In genomic region chr6:124073820-124074587, GRCh38 we compare ENCODE assay signal across 26 cellular contexts.
DNase-seq lines count a peak whose midpoint lies in the region; FAIRE-seq and TF ChIP-seq lines count a peak whose summit lies in the region.
"Had no signal": no experiment of that assay in that cellular context is flagged by ENCODE, and none has a peak within 500 bp of the region (broad histone marks: within the 10 kb centered on the region; RNA-seq: fewer than 3 reads in every experiment).

No MANE protein-coding gene starts in this region.

- CTCF ChIA-PET in PC-9 (lab: Charles Lee): no interaction called here
- CTCF ChIA-PET in OCI-LY7 (lab: Charles Lee; ENCODE audit: unreplicated experiment): no interaction called here

- H3K36me3 ChIP-seq in PC-9 (ENCODE audit: low read depth) (no peaks in the 10 kb centered on the region), mesodermal cell (ENCODE audit: control insufficient read depth, insufficient read depth, low read length) (no peaks in the 10 kb centered on the region), skeletal muscle tissue (ENCODE audit: control insufficient read depth in 3 of 3, insufficient read depth in 3 of 3, low read length in 3 of 3) (no peaks in the 10 kb centered on the region), kidney (ENCODE audit: control insufficient read depth in 1 of 2, insufficient read depth in 2 of 2, low read length in 2 of 2) (no peaks in the 10 kb centered on the region), OCI-LY7 (ENCODE audit: insufficient read depth, low read length) (no peaks in the 10 kb centered on the region)
- H3K36me3 ChIP-seq: adrenal gland, neutrophil, prostate gland, sigmoid colon had no signal

- no peaks in the 10 kb centered on the region for H3K4me1 ChIP-seq in PC-9 (replicated peaks; ENCODE audit: insufficient read depth)
- peaks cover 2% of the 10 kb centered on the region for H3K4me1 ChIP-seq in mesodermal cell (ENCODE audit: control insufficient read depth, insufficient read depth, low read length, poor library complexity, severe bottlenecking)
- peaks cover 9 to 20% (median 14%) of the 10 kb centered on the region in 3 donors for H3K4me1 ChIP-seq in skeletal muscle tissue (ENCODE audit: control insufficient read depth in 3 of 3, insufficient read depth in 3 of 3, low read length in 3 of 3)
- no peaks in the 10 kb centered on the region for H3K4me1 ChIP-seq in kidney (ENCODE audit: control insufficient read depth in 1 of 2, insufficient read depth in 1 of 2, low read depth in 1 of 2, low read length in 2 of 2)
- H3K4me1 ChIP-seq in OCI-LY7 (ENCODE audit: insufficient read depth, low read length, poor library complexity, severe bottlenecking): no peaks in the 10 kb centered on the region
- H3K4me1 ChIP-seq: adrenal gland, prostate gland had no signal

- intact Hi-C loops in PC-9 (cut with micrococcal nuclease; ENCODE audit: unreplicated experiment) (no loop called here), kidney (cut with DNase I) (no loop called here), OCI-LY7 (cut with micrococcal nuclease; ENCODE audit: unreplicated experiment) (no loop called here)

- no peaks in the 10 kb centered on the region for H3K79me2 ChIP-seq in PC-9 (ENCODE audit: low read depth)
- H3K79me2 ChIP-seq in OCI-LY7 (ENCODE audit: insufficient read depth, low read depth, low read length): no peaks in the 10 kb centered on the region

- H3K4me2 ChIP-seq in PC-9 (no peak overlapping the region), OCI-LY7 (ENCODE audit: low read length) (no peak overlapping the region)

- H3K4me3 ChIP-seq in PC-9: no peak overlapping the region
- H3K4me3 ChIP-seq in mesodermal cell (ENCODE audit: extremely low read depth, insufficient read depth, low read length, poor library complexity, severe bottlenecking): no peak overlapping the region
- peak overlapping the region; percentile 9 to 45 (median 36) for H3K4me3 ChIP-seq in skeletal muscle tissue (ENCODE audit: low read length in 3 of 3)
- no peak overlapping the region for H3K4me3 ChIP-seq in kidney (ENCODE audit: low read length in 2 of 2)
- no peak overlapping the region for H3K4me3 ChIP-seq in OCI-LY7 (ENCODE audit: low read depth, low read length, poor library complexity, severe bottlenecking)
- H3K4me3 ChIP-seq: adrenal gland, prostate gland, sigmoid colon had no signal

- H3K9ac ChIP-seq in skeletal muscle tissue (ENCODE audit: low read depth in 1 of 3, low read length in 3 of 3): peak overlapping the region in 2 of 3 donors; percentile 21 to 47
- H3K9ac ChIP-seq in kidney (ENCODE audit: low read length in 2 of 2): no peak overlapping the region

- H3K9me3 ChIP-seq in PC-9 (ENCODE audit: insufficient read depth, low read depth) (no peaks in the 10 kb centered on the region), mesodermal cell (ENCODE audit: control insufficient read depth, low read length) (no peaks in the 10 kb centered on the region), skeletal muscle tissue (ENCODE audit: control insufficient read depth in 3 of 3, low read length in 3 of 3) (no peaks in the 10 kb centered on the region), kidney (ENCODE audit: control insufficient read depth in 1 of 2, low read length in 2 of 2) (no peaks in the 10 kb centered on the region), OCI-LY7 (ENCODE audit: low read length) (no peaks in the 10 kb centered on the region)
- H3K9me3 ChIP-seq: adrenal gland, neutrophil, prostate gland, sigmoid colon had no signal

- H2AFZ ChIP-seq in PC-9 (peak overlapping the region; percentile 31), OCI-LY7 (ENCODE audit: low read length) (no peak overlapping the region)

- FAIRE-seq in kidney (lab: Jason Lieb, UNC): no peak
- FAIRE-seq: A204.1, keratinocyte, RCC 7860 had no signal

- no peaks in the 10 kb centered on the region for H3F3A ChIP-seq in PC-9 (ENCODE audit: insufficient read depth, low read depth)

- H3K27me3 ChIP-seq in PC-9 (ENCODE audit: insufficient read depth, low read depth) (no peaks in the 10 kb centered on the region), skeletal muscle tissue (ENCODE audit: control insufficient read depth in 3 of 3, insufficient read depth in 3 of 3, low read length in 3 of 3) (no peaks in the 10 kb centered on the region)
- H3K27me3 ChIP-seq: adrenal gland, neutrophil, sigmoid colon had no signal

- POLR2A ChIA-PET in PC-9 (lab: Charles Lee; ENCODE audit: unreplicated experiment) (no interaction called here), OCI-LY7 (lab: Charles Lee) (no interaction called here)

- no TSS peak for BruUV-seq in PC-9 (replicated peaks; lab: Mats Ljungman, UMichigan)
- no TSS peak for BruUV-seq in OCI-LY7 (replicated peaks; lab: Mats Ljungman, UMichigan)

- 74 to 86% methylated on average over 5 to 6 of the region's 6 CpGs for WGBS in mesodermal cell (ENCODE audit: insufficient coverage in 2 of 2), 2 experiments

- H3K9me2 ChIP-seq in PC-9 (ENCODE audit: insufficient read depth) (no peaks in the 10 kb centered on the region; the same call in 1 of the 2 replicates), OCI-LY7 (ENCODE audit: insufficient read depth, low read length) (no peaks in the 10 kb centered on the region)

- H4K20me1 ChIP-seq in PC-9 (ENCODE audit: insufficient read depth) (no peaks in the 10 kb centered on the region), OCI-LY7 (ENCODE audit: insufficient read depth, low read length) (no peaks in the 10 kb centered on the region)

- TF ChIP-seq CTCF in PC-9 (conservative IDR thresholded peaks at IDR 0.05) (no peak), kidney (IDR thresholded peaks at IDR 0.05; ENCODE audit: borderline replicate concordance, extremely low read depth, insufficient read depth) (no peak), OCI-LY7 (conservative IDR thresholded peaks at IDR 0.05; ENCODE audit: low read length) (no peak)

- H3K27ac ChIP-seq in PC-9 (no peak overlapping the region), mesodermal cell (ENCODE audit: low read depth, low read length, severe bottlenecking) (peak overlapping the region; percentile 8), skeletal muscle tissue (ENCODE audit: low read depth, low read length) (peak overlapping the region; percentile 41), kidney (ENCODE audit: low read depth in 2 of 2, low read length in 2 of 2) (no peak overlapping the region), OCI-LY7 (ENCODE audit: low read depth, low read length, poor library complexity, severe bottlenecking) (no peak overlapping the region)
- H3K27ac ChIP-seq: adrenal gland, neutrophil, prostate gland, sigmoid colon had no signal

- peak; percentile 14 for DNase-seq in NCI-H1092 treated with DMSO at 0.1 percent for 48 hours (lab: John Stamatoyannopoulos, UW)
- DNase-seq in NCI-H1092 (lab: John Stamatoyannopoulos, UW): no peak
- no peak for DNase-seq in PC-9
- no peak for DNase-seq in GM03348 (ENCODE audit: low spot score)
- DNase-seq in kidney: no peak
- no peak for DNase-seq in OCI-LY7 (ENCODE audit: low spot score)
- DNase-seq: activated B cell treated with CpG ODN at 0.5 μM for 24 hours; activated naive CD4-positive, alpha-beta T cell treated with anti-CD3 and anti-CD28 coated beads for 36 hours; adrenal gland; AML-193; CD4-positive, alpha-beta memory T cell; H9; NCI-H510A treated with DMSO at 0.1 percent for 48 hours; SIG-M5; sigmoid colon; stimulated activated CD4-positive, alpha-beta T cell treated with anti-CD3 and anti-CD28 coated beads, Interleukin-15, amount 100 ng/mL, for 24 hours; stimulated activated naive CD4-positive, alpha-beta T cell treated with Interleukin-2 at 50 U/mL for 16 hours; SW 1271; T1000 had no signal

Comparison
In these comparisons a context has a peak if more than half of its experiments do, and no peak if none do; other contexts are left out.
1. H3K27ac ChIP-seq: peak in mesodermal cell (single experiment) and skeletal muscle tissue (single experiment); none in PC-9 (single experiment), kidney (0 of 2) and OCI-LY7 (single experiment).
2. H3K4me3 ChIP-seq: peak in skeletal muscle tissue (3 of 3); none in PC-9 (single experiment), mesodermal cell (single experiment), kidney (0 of 2) and OCI-LY7 (single experiment).
3. H3K9ac ChIP-seq: peak in skeletal muscle tissue (2 of 3); none in kidney (0 of 2).